In genomic region chr5:138544171-138545134, GRCh38 we compare ENCODE assay signal across 8 cellular contexts. TPM values are rescaled to one million over a fixed set of nuclear protein-coding genes. Genes with fewer than 3 reads are reported as not detected.
DNase-seq lines count a peak whose midpoint lies in the region; ATAC-seq, FAIRE-seq and TF ChIP-seq lines count a peak whose summit lies in the region.

No MANE protein-coding gene starts in this region.

- intact Hi-C loops in vagina (cut with DNase I): loop anchor here (5.0 kb wide), 1 partner anchor 87 kb away; no protein-coding TSS in a partner anchor

- peaks cover 10% of the 10 kb centered on the region for H3K36me3 Mint-ChIP-seq in CD4-positive, CD25-positive, alpha-beta regulatory T cell
- peaks cover 2% of the 10 kb centered on the region for H3K36me3 Mint-ChIP-seq in memory B cell

- FAIRE-seq in D721Med (lab: Jason Lieb, UNC): no peak

- ATAC-seq in CD4-positive, CD25-positive, alpha-beta regulatory T cell (ENCODE audit: low read depth in 2 of 2): no peak
- ATAC-seq in memory B cell (ENCODE audit: low read depth) (no peak), HG03196 (IDR thresholded peaks at IDR 0.05; ENCODE audit: unreplicated experiment) (no peak), HG03025 (IDR thresholded peaks at IDR 0.05; ENCODE audit: low FRiP score, unreplicated experiment) (no peak)

- H3K9me3 ChIP-seq in CD4-positive, CD25-positive, alpha-beta regulatory T cell (ENCODE audit: control insufficient read depth in 2 of 2, low read length in 2 of 2): no peaks in the 10 kb centered on the region
- H3K9me3 ChIP-seq in MG63: no peaks in the 10 kb centered on the region
- H3K9me3 ChIP-seq in vagina: no peaks in the 10 kb centered on the region

- H3K27me3 Mint-ChIP-seq in CD4-positive, CD25-positive, alpha-beta regulatory T cell: no peaks in the 10 kb centered on the region
- no peaks in the 10 kb centered on the region for H3K27me3 Mint-ChIP-seq in memory B cell

- peaks cover 53% of the 10 kb centered on the region for H3K4me1 ChIP-seq in CD4-positive, CD25-positive, alpha-beta regulatory T cell (ENCODE audit: control insufficient read depth, insufficient read depth, low read length, poor library complexity, severe bottlenecking)
- peaks cover 75% of the 10 kb centered on the region for H3K4me1 ChIP-seq in vagina

- peak in 1 of 3 donors; percentile 25 for DNase-seq in CD4-positive, CD25-positive, alpha-beta regulatory T cell
- DNase-seq in MG63 (peak; percentile 76), cardiac fibroblast (ENCODE audit: low read depth in 2 of 2) (peak; percentile 33 to 57), memory B cell (ENCODE audit: low spot score in 2 of 2) (no peak), vagina (ENCODE audit: extremely low spot score in 2 of 2) (peak in 1 of 2 donors; percentile 88), D721Med (ENCODE audit: insufficient read length, low spot score) (no peak)

- peak overlapping the region; percentile 100 for H3K27ac ChIP-seq in CD4-positive, CD25-positive, alpha-beta regulatory T cell (ENCODE audit: insufficient read depth, low read length, poor library complexity, severe bottlenecking)
- H3K27ac ChIP-seq in vagina: peak overlapping the region; percentile 94

- peak overlapping the region; percentile 95 for H3K4me3 ChIP-seq in CD4-positive, CD25-positive, alpha-beta regulatory T cell (ENCODE audit: low read depth, low read length)
- peak overlapping the region; percentile 98 for H3K4me3 ChIP-seq in MG63
- peak overlapping the region; percentile 75 to 95 for H3K4me3 ChIP-seq in cardiac fibroblast (replicated peaks in 1 of 2; ENCODE audit: low read depth in 2 of 2, low read length in 2 of 2)
- peak overlapping the region; percentile 72 to 80 for H3K4me3 ChIP-seq in vagina

- H3K27ac Mint-ChIP-seq in CD4-positive, CD25-positive, alpha-beta regulatory T cell: peak overlapping the region; percentile 99 to 100 (median 100)
- H3K27ac Mint-ChIP-seq in memory B cell: peak overlapping the region; percentile 99

- H3K36me3 ChIP-seq in CD4-positive, CD25-positive, alpha-beta regulatory T cell (ENCODE audit: control insufficient read depth, insufficient read depth, low read length): peaks cover 4% of the 10 kb centered on the region
- peaks cover 51% of the 10 kb centered on the region for H3K36me3 ChIP-seq in MG63
- H3K36me3 ChIP-seq in vagina: no peaks in the 10 kb centered on the region

- peak overlapping the region; percentile 98 to 100 (median 99) for H3K4me3 Mint-ChIP-seq in CD4-positive, CD25-positive, alpha-beta regulatory T cell
- peak overlapping the region; percentile 96 for H3K4me3 Mint-ChIP-seq in memory B cell

- no peaks in the 10 kb centered on the region for H3K27me3 ChIP-seq in CD4-positive, CD25-positive, alpha-beta regulatory T cell (ENCODE audit: control insufficient read depth, insufficient read depth, low read length)
- H3K27me3 ChIP-seq in MG63 (no peaks in the 10 kb centered on the region), vagina (no peaks in the 10 kb centered on the region)

- H3K9me3 Mint-ChIP-seq in CD4-positive, CD25-positive, alpha-beta regulatory T cell: peaks cover 0 to 1% (median 0%) of the 10 kb centered on the region in 7 donors
- no peaks in the 10 kb centered on the region for H3K9me3 Mint-ChIP-seq in memory B cell

- peaks cover 43 to 82% (median 62%) of the 10 kb centered on the region in 4 donors for H3K4me1 Mint-ChIP-seq in CD4-positive, CD25-positive, alpha-beta regulatory T cell
- H3K4me1 Mint-ChIP-seq in memory B cell: peaks cover 44% of the 10 kb centered on the region

- TF ChIP-seq CTCF in cardiac fibroblast (IDR thresholded peaks at IDR 0.05; ENCODE audit: low read depth, low read length) (no peak), vagina (IDR thresholded peaks at IDR 0.05) (no peak), D721Med (IDR thresholded peaks at IDR 0.05; ENCODE audit: insufficient read depth, missing control alignments) (no peak)

- no peak for TF ChIP-seq POLR2A in vagina (IDR thresholded peaks at IDR 0.05)

RNA-seq across cellular contexts. Expression of gene ETF1, which starts 1.4 kb away (rescaled TPM):
- total RNA-seq in CD4-positive, CD25-positive, alpha-beta regulatory T cell: 170 TPM
- 10 to 100 TPM; 25.9 to 44.3 (median 32.5) TPM for polyA plus RNA-seq in CD4-positive, CD25-positive, alpha-beta regulatory T cell
- total RNA-seq in MG63 (2014; rRNA removed; shearing (Covaris generic); ENCODE audit: low replicate concordance): 222 and 276 TPM in 2 replicates
- total RNA-seq in vagina: 60.6 TPM

RNA-seq across cellular contexts. Expression of gene HSPA9, which starts 30.7 kb away (rescaled TPM):
- 276 TPM for total RNA-seq in CD4-positive, CD25-positive, alpha-beta regulatory T cell
- polyA plus RNA-seq in CD4-positive, CD25-positive, alpha-beta regulatory T cell: 100 to 1,000 TPM; 113 to 129 (median 121) TPM
- 610 and 1,111 TPM in 2 replicates for total RNA-seq in MG63 (2014; rRNA removed; shearing (Covaris generic); ENCODE audit: low replicate concordance)
- total RNA-seq in vagina: 156 TPM

Comparison
In these comparisons a context has a peak if more than half of its experiments do, and no peak if none do; other contexts are left out.
1. DNase-seq: peak in MG63 (single experiment) and cardiac fibroblast (2 of 2); none in memory B cell (0 of 2) and D721Med (single experiment).
2. Peak in every context shown above with its lines, with median percentiles within 50 percentile points of each other: H3K4me3 ChIP-seq.